In genomic region chr10:10294801-10295515, GRCh38 we compare ENCODE assay signal across 15 cellular contexts.
DNase-seq lines count a peak whose midpoint lies in the region; FAIRE-seq and TF ChIP-seq lines count a peak whose summit lies in the region.
"Had no signal": no experiment of that assay in that cellular context is flagged by ENCODE, and none has a peak within 500 bp of the region (broad histone marks: within the 10 kb centered on the region; RNA-seq: fewer than 3 reads in every experiment).

No MANE protein-coding gene starts in this region.

- no peaks in the 10 kb centered on the region for H3K9me3 ChIP-seq in hepatocyte (ENCODE audit: low read depth)
- H3K9me3 ChIP-seq: ascending aorta, pancreas had no signal

- no peak for TF ChIP-seq CTCF in D721Med (IDR thresholded peaks at IDR 0.05; ENCODE audit: insufficient read depth, missing control alignments)
- TF ChIP-seq CTCF in nephron progenitor cell (IDR thresholded peaks at IDR 0.05) = no peak
- TF ChIP-seq CTCF in hepatocyte (IDR thresholded peaks at IDR 0.05; ENCODE audit: poor library complexity) = no peak

- no peak overlapping the region for H3K27ac ChIP-seq in hepatocyte
- H3K27ac ChIP-seq: ascending aorta, pancreas, SK-N-MC had no signal

- no peak overlapping the region for H2AFZ ChIP-seq in hepatocyte

- peaks cover 4% of the 10 kb centered on the region for H3K27me3 Mint-ChIP-seq in nephron progenitor cell (ENCODE audit: low read depth, poor library complexity)
- H3K27me3 Mint-ChIP-seq: activated CD4-positive, alpha-beta memory T cell treated with anti-CD3 and anti-CD28 coated beads, Interleukin-2, amount 10 ng/mL, durations not matched to agents 7 days and 5 days had no signal

- H3K36me3 ChIP-seq in hepatocyte (replicated peaks; ENCODE audit: insufficient read depth, low read depth) = no peaks in the 10 kb centered on the region
- H3K36me3 ChIP-seq: ascending aorta, pancreas had no signal

- H3K79me2 ChIP-seq in hepatocyte = no peaks in the 10 kb centered on the region

- DNase-seq in D721Med (ENCODE audit: insufficient read length, low spot score) = peak; percentile 23
- peak; percentile 82 for DNase-seq in NCI-H146 (lab: John Stamatoyannopoulos, UW)
- DNase-seq in cerebellar cortex (ENCODE audit: low spot score) = peak; percentile 58
- peak; percentile 6 for DNase-seq in nephron progenitor cell
- DNase-seq in hepatocyte (ENCODE audit: low spot score) = no peak
- no peak for DNase-seq in midbrain (lab: John Stamatoyannopoulos, UW)
- DNase-seq in NK-92 (lab: John Stamatoyannopoulos, UW; ENCODE audit: unreplicated experiment) = no peak
- DNase-seq in urothelium cell line (ENCODE audit: low spot score) = no peak
- DNase-seq: activated CD4-positive, alpha-beta memory T cell treated with anti-CD3 and anti-CD28 coated beads, Interleukin-2, amount 10 ng/mL, durations not matched to agents 7 days and 5 days; DMS 273 treated with DMSO at 0.1 percent for 48 hours; mammary epithelial cell; NCI-H1694 treated with DMSO at 0.1 percent for 48 hours had no signal

- no peak overlapping the region for H3K4me3 ChIP-seq in hepatocyte
- H3K4me3 ChIP-seq: ascending aorta, pancreas, SK-N-MC had no signal

- H3K36me3 Mint-ChIP-seq in nephron progenitor cell (ENCODE audit: low read depth) = no peaks in the 10 kb centered on the region

- peaks cover 13% of the 10 kb centered on the region for H3K4me1 Mint-ChIP-seq in nephron progenitor cell
- H3K4me1 Mint-ChIP-seq: activated CD4-positive, alpha-beta memory T cell treated with anti-CD3 and anti-CD28 coated beads, Interleukin-2, amount 10 ng/mL, durations not matched to agents 7 days and 5 days had no signal

- H3K4me1 ChIP-seq in hepatocyte (ENCODE audit: insufficient read depth) = peaks cover 7% of the 10 kb centered on the region
- H3K4me1 ChIP-seq: ascending aorta, pancreas had no signal

- H3K27me3 ChIP-seq in hepatocyte = no peaks in the 10 kb centered on the region
- H3K27me3 ChIP-seq: ascending aorta, pancreas had no signal

- peaks cover 7% of the 10 kb centered on the region for H3K9me3 Mint-ChIP-seq in nephron progenitor cell

- H3K27ac Mint-ChIP-seq in nephron progenitor cell = no peak overlapping the region
- H3K27ac Mint-ChIP-seq: activated CD4-positive, alpha-beta memory T cell treated with anti-CD3 and anti-CD28 coated beads, Interleukin-2, amount 10 ng/mL, durations not matched to agents 7 days and 5 days had no signal

- H3K4me2 ChIP-seq in hepatocyte = no peak overlapping the region

- no peaks in the 10 kb centered on the region for H3K9me2 ChIP-seq in hepatocyte (replicated peaks; ENCODE audit: insufficient read depth)

- H4K20me1 ChIP-seq in hepatocyte (ENCODE audit: insufficient read depth, poor library complexity, severe bottlenecking) = no peaks in the 10 kb centered on the region

- FAIRE-seq in D721Med (lab: Jason Lieb, UNC) = no peak
- FAIRE-seq in urothelium cell line (lab: Jason Lieb, UNC) = no peak
- FAIRE-seq: pancreas had no signal

- peak overlapping the region; percentile 28 for H3K4me3 Mint-ChIP-seq in nephron progenitor cell
- H3K4me3 Mint-ChIP-seq: activated CD4-positive, alpha-beta memory T cell treated with anti-CD3 and anti-CD28 coated beads, Interleukin-2, amount 10 ng/mL, durations not matched to agents 7 days and 5 days had no signal

- WGBS in hepatocyte (ENCODE audit: low lambda C conversion rate, missing lambda C conversion rate) = 81% methylated on average over 29 of the region's 29 CpGs

Comparison
In these comparisons a context has a peak if more than half of its experiments do, and no peak if none do; other contexts are left out.
1. DNase-seq: peak in D721Med (single experiment), NCI-H146 (single experiment), cerebellar cortex (single experiment) and nephron progenitor cell (single experiment); none in hepatocyte (single experiment), midbrain (single experiment), NK-92 (single experiment) and urothelium cell line (single experiment).